Comparison of ENCODE assay signal across 17 cellular contexts in genomic region chr15:69080958-69081248, GRCh38.
DNase-seq lines count a peak whose midpoint lies in the region; ATAC-seq and TF ChIP-seq lines count a peak whose summit lies in the region.
"Had no signal": no experiment of that assay in that cellular context is flagged by ENCODE, and none has a peak within 500 bp of the region (broad histone marks: within the 10 kb centered on the region; RNA-seq: fewer than 3 reads in every experiment).

No MANE protein-coding gene starts in this region.

- TF ChIP-seq POLR2A in adrenal gland (IDR thresholded peaks at IDR 0.05) = no peak

- no peak overlapping the region for H3K27ac ChIP-seq in H9 (ENCODE audit: insufficient read length, low read depth, low read length)
- peak overlapping the region; percentile 39 to 86 (median 78) for H3K27ac ChIP-seq in adrenal gland
- peak overlapping the region; percentile 22 to 86 for H3K27ac ChIP-seq in lung (ENCODE audit: low read depth in 1 of 2, low read length in 1 of 2)
- H3K27ac ChIP-seq in skeletal muscle tissue (ENCODE audit: low read depth, low read length) = peak overlapping the region; percentile 75
- H3K27ac ChIP-seq: cardiac muscle cell, KMS-11, SJSA1 had no signal

- H2BK20ac ChIP-seq in H9 (ENCODE audit: low read depth, low read length, poor library complexity, severe bottlenecking) = no peak overlapping the region

- WGBS in H9 (ENCODE audit: extremely low coverage, insufficient read length, low lambda C conversion rate) = no CpG with 5 or more reads among the region's 2 CpGs
- WGBS in adrenal gland, 4 donors = 58 to 79% (median 64%) methylated on average over 2 of the region's 2 CpGs
- WGBS in lung, 2 donors = 53 to 56% methylated on average over 2 of the region's 2 CpGs

- no peak overlapping the region for H4K91ac ChIP-seq in H9 (ENCODE audit: insufficient read length, low read depth, low read length)

- no peak overlapping the region for H3K9ac ChIP-seq in H9 (ENCODE audit: extremely low read depth, insufficient read length, low read length)
- peak overlapping the region in 1 of 3 donors; percentile 3 for H3K9ac ChIP-seq in skeletal muscle tissue (ENCODE audit: low read depth in 1 of 3, low read length in 3 of 3)
- H3K9ac ChIP-seq: KMS-11 had no signal

- no peak overlapping the region for H2BK120ac ChIP-seq in H9 (ENCODE audit: low read depth, low read length, poor library complexity, severe bottlenecking)

- H3K4me3 Mint-ChIP-seq in H9 = 0 out of 5 replicates have a peak overlapping the region, but pooled peaks of 1 of the 2 experiments have one; percentile 18
- H3K4me3 Mint-ChIP-seq in activated T-helper 17 cell treated with anti-CD3 and anti-CD28 coated beads, Interleukin-2, amount 50 U/mL, for 72 hours = no peak overlapping the region

- no peak overlapping the region for H4K5ac ChIP-seq in H9 (ENCODE audit: insufficient read length, low read depth, low read length)

- no peak overlapping the region for H3K27ac Mint-ChIP-seq in H9
- no peak overlapping the region for H3K27ac Mint-ChIP-seq in activated T-helper 17 cell treated with anti-CD3 and anti-CD28 coated beads, Interleukin-2, amount 50 U/mL, for 72 hours

- H3K4me1 Mint-ChIP-seq in H9 = peaks cover 52 to 60% of the 10 kb centered on the region in 2 experiments
- peaks cover 17% of the 10 kb centered on the region for H3K4me1 Mint-ChIP-seq in activated T-helper 17 cell treated with anti-CD3 and anti-CD28 coated beads, Interleukin-2, amount 50 U/mL, for 72 hours

- H2BK5ac ChIP-seq in H9 (ENCODE audit: insufficient read length, low read length) = no peak overlapping the region

- H4K20me1 ChIP-seq in H9 (ENCODE audit: control insufficient read depth, insufficient read depth, insufficient read length) = no peaks in the 10 kb centered on the region

- intact Hi-C loops in adrenal gland (cut with DNase I) = no loop called here

- H4K8ac ChIP-seq in H9 (replicated peaks; ENCODE audit: insufficient read length, low read depth, low read length) = no peak overlapping the region

- TF ChIP-seq CTCF in H9 (conservative IDR thresholded peaks at IDR 0.05) = no peak
- no peak for TF ChIP-seq CTCF in adrenal gland (IDR thresholded peaks at IDR 0.05)
- TF ChIP-seq CTCF in lung (IDR thresholded peaks at IDR 0.05; ENCODE audit: control extremely low read depth, extremely low read depth) = no peak

- H3K9me3 ChIP-seq in H9 (ENCODE audit: control insufficient read depth, low read depth, low read length) (no peaks in the 10 kb centered on the region), adrenal gland (replicated peaks in 1 of 3) (no peaks in the 10 kb centered on the region), lung (ENCODE audit: control insufficient read depth in 2 of 2, insufficient read depth in 1 of 2, low read length in 1 of 2) (peaks cover 0 to 1% of the 10 kb centered on the region in 2 donors), skeletal muscle tissue (ENCODE audit: control insufficient read depth in 3 of 3, low read length in 3 of 3) (no peaks in the 10 kb centered on the region)
- H3K9me3 ChIP-seq: SJSA1 had no signal

- H3K27me3 ChIP-seq in H9 (ENCODE audit: insufficient read depth, low read length) (no peaks in the 10 kb centered on the region), adrenal gland (no peaks in the 10 kb centered on the region), lung (ENCODE audit: control insufficient read depth, insufficient read depth) (no peaks in the 10 kb centered on the region), skeletal muscle tissue (ENCODE audit: control insufficient read depth in 3 of 3, insufficient read depth in 3 of 3, low read length in 3 of 3) (no peaks in the 10 kb centered on the region)
- H3K27me3 ChIP-seq: cardiac muscle cell, dorsolateral prefrontal cortex, SJSA1 had no signal

- H3K36me3 Mint-ChIP-seq in H9 (ENCODE audit: insufficient read depth in 1 of 3, low read depth in 3 of 3) = no peaks in the 10 kb centered on the region
- H3K36me3 Mint-ChIP-seq in activated T-helper 17 cell treated with anti-CD3 and anti-CD28 coated beads, Interleukin-2, amount 50 U/mL, for 72 hours (ENCODE audit: low read depth) = no peaks in the 10 kb centered on the region

- no peak overlapping the region for H2BK12ac ChIP-seq in H9 (ENCODE audit: insufficient read length, low read depth, low read length)

- no peaks in the 10 kb centered on the region for H3K36me3 ChIP-seq in adrenal gland (replicated peaks in 1 of 2)
- no peaks in the 10 kb centered on the region for H3K36me3 ChIP-seq in lung (ENCODE audit: control insufficient read depth in 2 of 2, insufficient read depth in 2 of 2, low read length in 2 of 2)
- H3K36me3 ChIP-seq in skeletal muscle tissue (ENCODE audit: control insufficient read depth in 3 of 3, insufficient read depth in 3 of 3, low read length in 3 of 3) = no peaks in the 10 kb centered on the region
- H3K36me3 ChIP-seq: cardiac muscle cell, SJSA1 had no signal

- no peak overlapping the region for H2BK15ac ChIP-seq in H9 (ENCODE audit: low read depth, low read length)

- DNase-seq in H9 = no peak
- no peak for DNase-seq in adrenal gland
- DNase-seq in lung (ENCODE audit: low spot score) = no peak
- DNase-seq in LoVo (ENCODE audit: low spot score) = no peak
- no peak for DNase-seq in stimulated activated CD8-positive, alpha-beta memory T cell treated with anti-CD3 and anti-CD28 coated beads, Interleukin-4, amount 100 ng/mL, for 48 hours
- DNase-seq: dorsolateral prefrontal cortex; erythroblast; OCI-M1; retina; stimulated activated CD4-positive, alpha-beta T cell treated with anti-CD3 and anti-CD28 coated beads, Interleukin-1b, Interleukin-23, amount 100 ng/mL, for 48 hours had no signal

- H3K4ac ChIP-seq in H9 (ENCODE audit: low read depth, low read length) = no peak overlapping the region

- H3K9me3 Mint-ChIP-seq in H9 = no peaks in the 10 kb centered on the region
- no peaks in the 10 kb centered on the region for H3K9me3 Mint-ChIP-seq in activated T-helper 17 cell treated with anti-CD3 and anti-CD28 coated beads, Interleukin-2, amount 50 U/mL, for 72 hours

- H2AK5ac ChIP-seq in H9 (ENCODE audit: insufficient read length, low read length) = no peak overlapping the region

- no peak overlapping the region for H3K14ac ChIP-seq in H9 (ENCODE audit: insufficient read depth, low read length)

- no peak overlapping the region for H2AFZ ChIP-seq in H9 (ENCODE audit: low read length)

- H3K79me2 ChIP-seq in H9 (ENCODE audit: insufficient read depth, low read length) = no peaks in the 10 kb centered on the region

- H3K18ac ChIP-seq in H9 (ENCODE audit: insufficient read length, low read depth, low read length) = peak overlapping the region; percentile 45

- H3T11ph ChIP-seq in H9 (ENCODE audit: low read length) = no peak overlapping the region

- no peak overlapping the region for H3K23ac ChIP-seq in H9 (ENCODE audit: insufficient read length, low read depth, low read length)

- H3K4me1 ChIP-seq in H9 (ENCODE audit: insufficient read depth, low read length) (peaks cover 20% of the 10 kb centered on the region), adrenal gland (replicated peaks in 1 of 2) (peaks cover 23 to 43% of the 10 kb centered on the region in 2 donors), lung (ENCODE audit: control insufficient read depth in 2 of 2, insufficient read depth in 2 of 2, low read length in 2 of 2) (peaks cover 0 to 20% of the 10 kb centered on the region in 2 donors), skeletal muscle tissue (ENCODE audit: control insufficient read depth in 3 of 3, insufficient read depth in 3 of 3, low read length in 3 of 3) (peaks cover 25 to 33% (median 26%) of the 10 kb centered on the region in 3 donors)

- no peak overlapping the region for H3K56ac ChIP-seq in H9 (ENCODE audit: insufficient read length, low read depth, low read length)

- H3K4me3 ChIP-seq in adrenal gland = no peak overlapping the region
- no peak overlapping the region for H3K4me3 ChIP-seq in lung
- H3K4me3 ChIP-seq in skeletal muscle tissue (ENCODE audit: low read length in 3 of 3) = no peak overlapping the region
- H3K4me3 ChIP-seq: cardiac muscle cell, SJSA1 had no signal

- no peak overlapping the region for H3K4me2 ChIP-seq in H9 (ENCODE audit: insufficient read depth, insufficient read length, low read length)
- H3K4me2 ChIP-seq: KMS-11 had no signal

- ATAC-seq in lung (ENCODE audit: insufficient read depth, low FRiP score) (no peak), HG03342 (IDR thresholded peaks at IDR 0.05; ENCODE audit: unreplicated experiment) (no peak)
- ATAC-seq in activated T-helper 17 cell treated with anti-CD3 and anti-CD28 coated beads, Interleukin-2, amount 50 U/mL, for 72 hours (replicated peaks) = no peak
- ATAC-seq: HCT116 had no signal

- no peaks in the 10 kb centered on the region for H3K23me2 ChIP-seq in H9 (ENCODE audit: insufficient read length, low read depth, low read length, poor library complexity, severe bottlenecking)

- peaks cover 40% of the 10 kb centered on the region for H3K27me3 Mint-ChIP-seq in H9 (ENCODE audit: low read depth)
- H3K27me3 Mint-ChIP-seq in activated T-helper 17 cell treated with anti-CD3 and anti-CD28 coated beads, Interleukin-2, amount 50 U/mL, for 72 hours = peaks cover 6% of the 10 kb centered on the region

- no peaks in the 10 kb centered on the region for H3K79me1 ChIP-seq in H9 (ENCODE audit: insufficient read depth, low read depth, low read length, poor library complexity, severe bottlenecking)
